Comparison of ENCODE assay signal across 15 cellular contexts in the genomic region with DNA sequence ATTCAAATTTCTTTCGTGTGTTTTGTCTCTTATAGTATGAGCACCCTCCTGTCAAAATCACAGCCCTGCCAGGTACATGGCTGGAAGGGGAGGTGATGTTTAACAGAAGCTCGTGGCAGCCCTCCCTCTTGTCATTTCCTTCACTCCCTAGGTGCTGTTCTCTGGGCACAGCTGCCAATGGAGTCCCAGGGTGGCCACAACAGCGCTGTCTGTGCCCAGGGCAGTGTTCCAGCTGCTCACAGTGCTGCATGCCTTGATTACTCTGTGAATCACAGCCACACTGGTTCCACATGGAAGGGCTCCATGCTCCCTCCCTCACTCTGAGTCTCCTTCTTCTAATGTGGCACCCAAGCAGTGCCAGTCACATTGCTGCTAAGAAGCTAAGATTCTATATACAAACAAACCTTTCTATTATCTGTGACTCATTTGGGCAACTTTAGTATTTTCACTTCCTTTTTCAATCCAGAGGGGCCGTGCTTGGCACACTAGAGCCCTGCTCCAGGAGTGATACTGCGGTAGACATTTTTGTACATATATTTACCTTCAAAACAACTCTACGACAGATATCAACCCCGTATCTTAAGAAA.
DNase-seq lines count a peak whose midpoint lies in the region; ATAC-seq and TF ChIP-seq lines count a peak whose summit lies in the region.
"Had no signal": no experiment of that assay in that cellular context is flagged by ENCODE, and none has a peak within 500 bp of the region (broad histone marks: within the 10 kb centered on the region; RNA-seq: fewer than 3 reads in every experiment).

No MANE protein-coding gene starts in this region.

- no peaks in the 10 kb centered on the region for H3K4me1 ChIP-seq in right atrium auricular region
- H3K4me1 ChIP-seq: parathyroid adenoma had no signal

- no peaks in the 10 kb centered on the region for H3K4me1 Mint-ChIP-seq in activated CD4-positive, alpha-beta T cell treated with anti-CD3 and anti-CD28 coated beads, Interleukin-2, amount 10 ng/mL, durations not matched to agents 24 days and 14 days
- H3K4me1 Mint-ChIP-seq in activated CD4-positive, alpha-beta T cell treated with anti-CD3 and anti-CD28 coated beads, Interleukin-2, amount 10 ng/mL, durations not matched to agents 7 days and 5 days: no peaks in the 10 kb centered on the region
- H3K4me1 Mint-ChIP-seq in stimulated activated naive B cell treated with anti-CD40 and anti-IgM and Interleukin-4, amounts not matched to agents 10 μg/mL and 1 μg/mL and 100 μg/mL, for 72 hours: peaks cover 2 to 8% of the 10 kb centered on the region in 2 donors
- H3K4me1 Mint-ChIP-seq: activated naive CD8-positive, alpha-beta T cell treated with anti-CD3 and anti-CD28 coated beads for 36 hours; central memory CD8-positive, alpha-beta T cell had no signal

- CTCF ChIA-PET in activated CD4-positive, alpha-beta T cell treated with anti-CD3 and anti-CD28 coated beads, Interleukin-2, amount 10 ng/mL, durations not matched to agents 7 days and 5 days (lab: Charles Lee): no interaction called here

- no peaks in the 10 kb centered on the region for H3K36me3 ChIP-seq in right atrium auricular region

- H3K27ac ChIP-seq in right atrium auricular region: no peak overlapping the region
- H3K27ac ChIP-seq: KMS-11, parathyroid adenoma had no signal

- H3K36me3 Mint-ChIP-seq in activated CD4-positive, alpha-beta T cell treated with anti-CD3 and anti-CD28 coated beads, Interleukin-2, amount 10 ng/mL, durations not matched to agents 24 days and 14 days (ENCODE audit: low read depth): no peaks in the 10 kb centered on the region
- no peaks in the 10 kb centered on the region for H3K36me3 Mint-ChIP-seq in activated CD4-positive, alpha-beta T cell treated with anti-CD3 and anti-CD28 coated beads, Interleukin-2, amount 10 ng/mL, durations not matched to agents 7 days and 5 days (ENCODE audit: low read depth)
- no peaks in the 10 kb centered on the region for H3K36me3 Mint-ChIP-seq in stimulated activated naive B cell treated with anti-CD40 and anti-IgM and Interleukin-4, amounts not matched to agents 10 μg/mL and 1 μg/mL and 100 μg/mL, for 72 hours
- H3K36me3 Mint-ChIP-seq: activated naive CD8-positive, alpha-beta T cell treated with anti-CD3 and anti-CD28 coated beads for 36 hours; CD8-positive, alpha-beta T cell had no signal

- H3K27ac Mint-ChIP-seq in activated CD4-positive, alpha-beta T cell treated with anti-CD3 and anti-CD28 coated beads, Interleukin-2, amount 10 ng/mL, durations not matched to agents 24 days and 14 days: no peak overlapping the region
- no peak overlapping the region for H3K27ac Mint-ChIP-seq in activated CD4-positive, alpha-beta T cell treated with anti-CD3 and anti-CD28 coated beads, Interleukin-2, amount 10 ng/mL, durations not matched to agents 7 days and 5 days
- no peak overlapping the region for H3K27ac Mint-ChIP-seq in stimulated activated naive B cell treated with anti-CD40 and anti-IgM and Interleukin-4, amounts not matched to agents 10 μg/mL and 1 μg/mL and 100 μg/mL, for 72 hours
- H3K27ac Mint-ChIP-seq: activated naive CD8-positive, alpha-beta T cell treated with anti-CD3 and anti-CD28 coated beads for 36 hours; CD8-positive, alpha-beta T cell had no signal

- TF ChIP-seq CTCF in right atrium auricular region (IDR thresholded peaks at IDR 0.05): no peak

- DNase-seq in activated CD4-positive, alpha-beta T cell treated with anti-CD3 and anti-CD28 coated beads, Interleukin-2, amount 10 ng/mL, durations not matched to agents 24 days and 14 days: peak; percentile 25
- DNase-seq in activated CD4-positive, alpha-beta T cell treated with anti-CD3 and anti-CD28 coated beads, Interleukin-2, amount 10 ng/mL, durations not matched to agents 7 days and 5 days: no peak
- DNase-seq in NOMO-1 treated with DMSO at 0.1 percent for 48 hours (lab: John Stamatoyannopoulos, UW; ENCODE audit: unreplicated experiment) (peak; percentile 88), NCI-H128 (lab: John Stamatoyannopoulos, UW; ENCODE audit: unreplicated experiment) (no peak), right atrium auricular region (ENCODE audit: low spot score) (no peak)
- no peak for DNase-seq in stimulated activated naive B cell treated with anti-CD40 and anti-IgM and Interleukin-4, amounts not matched to agents 10 μg/mL and 1 μg/mL and 100 μg/mL, for 72 hours
- no peak for DNase-seq in stimulated activated CD4-positive, alpha-beta T cell treated with anti-CD3 and anti-CD28 coated beads, Interleukin-1b, Interleukin-23, amount 100 ng/mL, for 48 hours
- DNase-seq: activated naive CD8-positive, alpha-beta T cell treated with anti-CD3 and anti-CD28 coated beads for 36 hours; CD8-positive, alpha-beta T cell; left cardiac atrium; stimulated activated CD4-positive, alpha-beta T cell treated with anti-CD3 and anti-CD28 coated beads, Interleukin-12 subunit alpha, Interleukin-12 subunit beta, amount 100 ng/mL, for 4 hours had no signal

- no peaks in the 10 kb centered on the region for H3K27me3 ChIP-seq in right atrium auricular region

- H3K9me3 Mint-ChIP-seq in activated CD4-positive, alpha-beta T cell treated with anti-CD3 and anti-CD28 coated beads, Interleukin-2, amount 10 ng/mL, durations not matched to agents 24 days and 14 days: no peaks in the 10 kb centered on the region
- H3K9me3 Mint-ChIP-seq in activated CD4-positive, alpha-beta T cell treated with anti-CD3 and anti-CD28 coated beads, Interleukin-2, amount 10 ng/mL, durations not matched to agents 7 days and 5 days: no peaks in the 10 kb centered on the region
- H3K9me3 Mint-ChIP-seq in stimulated activated naive B cell treated with anti-CD40 and anti-IgM and Interleukin-4, amounts not matched to agents 10 μg/mL and 1 μg/mL and 100 μg/mL, for 72 hours: peaks cover 0 to 8% of the 10 kb centered on the region in 2 donors

- no peak overlapping the region for H3K4me3 Mint-ChIP-seq in activated CD4-positive, alpha-beta T cell treated with anti-CD3 and anti-CD28 coated beads, Interleukin-2, amount 10 ng/mL, durations not matched to agents 24 days and 14 days
- no peak overlapping the region for H3K4me3 Mint-ChIP-seq in activated CD4-positive, alpha-beta T cell treated with anti-CD3 and anti-CD28 coated beads, Interleukin-2, amount 10 ng/mL, durations not matched to agents 7 days and 5 days
- H3K4me3 Mint-ChIP-seq in stimulated activated naive B cell treated with anti-CD40 and anti-IgM and Interleukin-4, amounts not matched to agents 10 μg/mL and 1 μg/mL and 100 μg/mL, for 72 hours: no peak overlapping the region
- H3K4me3 Mint-ChIP-seq: activated naive CD8-positive, alpha-beta T cell treated with anti-CD3 and anti-CD28 coated beads for 36 hours; CD8-positive, alpha-beta T cell; central memory CD8-positive, alpha-beta T cell had no signal

- intact Hi-C loops in activated CD4-positive, alpha-beta T cell treated with anti-CD3 and anti-CD28 coated beads, Interleukin-2, amount 10 ng/mL, durations not matched to agents 24 days and 14 days (cut with micrococcal nuclease): no loop called here

- peak; percentile 70 for ATAC-seq in HG03103 (IDR thresholded peaks at IDR 0.05; ENCODE audit: low read depth, unreplicated experiment)
- ATAC-seq in stimulated activated naive B cell treated with anti-CD40 and anti-IgM and Interleukin-4, amounts not matched to agents 10 μg/mL and 1 μg/mL and 100 μg/mL, for 72 hours (replicated peaks): peak; percentile 58 to 71
- ATAC-seq: CD8-positive, alpha-beta T cell; left cardiac atrium had no signal

- H3K9me3 ChIP-seq in right atrium auricular region: no peaks in the 10 kb centered on the region

- POLR2A ChIA-PET in activated CD4-positive, alpha-beta T cell treated with anti-CD3 and anti-CD28 coated beads, Interleukin-2, amount 10 ng/mL, durations not matched to agents 7 days and 5 days (lab: Charles Lee): no interaction called here

- no peak overlapping the region for H3K4me3 ChIP-seq in right atrium auricular region

- H3K27me3 Mint-ChIP-seq in activated CD4-positive, alpha-beta T cell treated with anti-CD3 and anti-CD28 coated beads, Interleukin-2, amount 10 ng/mL, durations not matched to agents 24 days and 14 days: no peaks in the 10 kb centered on the region
- H3K27me3 Mint-ChIP-seq in activated CD4-positive, alpha-beta T cell treated with anti-CD3 and anti-CD28 coated beads, Interleukin-2, amount 10 ng/mL, durations not matched to agents 7 days and 5 days: no peaks in the 10 kb centered on the region
- no peaks in the 10 kb centered on the region for H3K27me3 Mint-ChIP-seq in stimulated activated naive B cell treated with anti-CD40 and anti-IgM and Interleukin-4, amounts not matched to agents 10 μg/mL and 1 μg/mL and 100 μg/mL, for 72 hours

Comparison
In these comparisons a context has a peak if more than half of its experiments do, and no peak if none do; other contexts are left out.
1. DNase-seq: peak in activated CD4-positive, alpha-beta T cell treated with anti-CD3 and anti-CD28 coated beads, Interleukin-2, amount 10 ng/mL, durations not matched to agents 24 days and 14 days (single experiment) and NOMO-1 treated with DMSO at 0.1 percent for 48 hours (single experiment); none in activated CD4-positive, alpha-beta T cell treated with anti-CD3 and anti-CD28 coated beads, Interleukin-2, amount 10 ng/mL, durations not matched to agents 7 days and 5 days (single experiment), stimulated activated naive B cell treated with anti-CD40 and anti-IgM and Interleukin-4, amounts not matched to agents 10 μg/mL and 1 μg/mL and 100 μg/mL, for 72 hours (single experiment), NCI-H128 (single experiment), stimulated activated CD4-positive, alpha-beta T cell treated with anti-CD3 and anti-CD28 coated beads, Interleukin-1b, Interleukin-23, amount 100 ng/mL, for 48 hours (single experiment) and right atrium auricular region (single experiment).